In genomic region chr18:39661856-39662366, GRCh38 we compare ENCODE assay signal across 15 cellular contexts.
DNase-seq lines count a peak whose midpoint lies in the region; ATAC-seq and TF ChIP-seq lines count a peak whose summit lies in the region.
"Had no signal": no experiment of that assay in that cellular context is flagged by ENCODE, and none has a peak within 500 bp of the region (broad histone marks: within the 10 kb centered on the region; RNA-seq: fewer than 3 reads in every experiment).

No MANE protein-coding gene starts in this region.

- H3K9me1 ChIP-seq in IMR-90 (ENCODE audit: insufficient read depth, low read length), result no peaks in the 10 kb centered on the region

- TF ChIP-seq CTCF in IMR-90 (conservative IDR thresholded peaks at IDR 0.05; ENCODE audit: low read depth, low read length) (no peak), left lung (IDR thresholded peaks at IDR 0.05) (no peak)

- in situ Hi-C loops in IMR-90 (cut with MboI; ENCODE audit: low sequenced_read_pairs), result no loop called here

- peak overlapping the region; percentile 25 for H2AFZ ChIP-seq in IMR-90 (replicated peaks; ENCODE audit: low read length, poor library complexity)

- no peak overlapping the region for H3K27ac Mint-ChIP-seq in activated naive CD4-positive, alpha-beta T cell treated with anti-CD3 and anti-CD28 coated beads, Interleukin-2, amount 10 ng/mL, durations not matched to agents 7 days and 5 days
- H3K27ac Mint-ChIP-seq: CD4-positive, alpha-beta memory T cell; HFFc6 had no signal

- WGBS in IMR-90 (ENCODE audit: extremely low coverage in 2 of 2, insufficient read length in 1 of 2), 2 experiments, result no CpG with 5 or more reads among the region's 2 CpGs
- no CpG with 5 or more reads among the region's 2 CpGs for WGBS in mesendoderm (ENCODE audit: extremely low coverage, insufficient coverage, low lambda C conversion rate)

- H3K79me2 ChIP-seq in mesendoderm (ENCODE audit: control insufficient read depth, insufficient read depth, low read length), result no peaks in the 10 kb centered on the region

- H3K27me3 ChIP-seq in IMR-90 (ENCODE audit: control insufficient read depth, insufficient read depth, low read length) (no peaks in the 10 kb centered on the region), mesendoderm (ENCODE audit: insufficient read depth, low read length, poor library complexity) (no peaks in the 10 kb centered on the region), left lung (no peaks in the 10 kb centered on the region)
- H3K27me3 ChIP-seq: BE2C had no signal

- no peaks in the 10 kb centered on the region for H3K9me3 ChIP-seq in IMR-90 (ENCODE audit: control insufficient read depth, insufficient read depth, low read length)
- H3K9me3 ChIP-seq in left lung, result no peaks in the 10 kb centered on the region
- H3K9me3 ChIP-seq: A549, BE2C had no signal

- no peak overlapping the region for H3K56ac ChIP-seq in IMR-90 (ENCODE audit: extremely low read depth, insufficient read depth, low read length)
- H3K56ac ChIP-seq in mesendoderm (ENCODE audit: low read length), result no peak overlapping the region

- H3K36me3 ChIP-seq in IMR-90 (ENCODE audit: control insufficient read depth, insufficient read depth, low read length) (no peaks in the 10 kb centered on the region), mesendoderm (ENCODE audit: control insufficient read depth, insufficient read depth, low read length) (no peaks in the 10 kb centered on the region), left lung (no peaks in the 10 kb centered on the region)
- H3K36me3 ChIP-seq: BE2C had no signal

- H2AK9ac ChIP-seq in IMR-90 (replicated peaks; ENCODE audit: low read depth, low read length, poor library complexity), result no peak overlapping the region

- H3K9me3 Mint-ChIP-seq in activated naive CD4-positive, alpha-beta T cell treated with anti-CD3 and anti-CD28 coated beads, Interleukin-2, amount 10 ng/mL, durations not matched to agents 7 days and 5 days, result peaks cover 4% of the 10 kb centered on the region
- H3K9me3 Mint-ChIP-seq: HFFc6 had no signal

- no peaks in the 10 kb centered on the region for H3K36me3 Mint-ChIP-seq in activated naive CD4-positive, alpha-beta T cell treated with anti-CD3 and anti-CD28 coated beads, Interleukin-2, amount 10 ng/mL, durations not matched to agents 7 days and 5 days
- H3K36me3 Mint-ChIP-seq: CD4-positive, alpha-beta memory T cell had no signal

- no peak overlapping the region for H2BK15ac ChIP-seq in IMR-90 (ENCODE audit: low read depth, low read length)
- no peak overlapping the region for H2BK15ac ChIP-seq in mesendoderm (replicated peaks; ENCODE audit: low read depth)

- dilution Hi-C loops in IMR-90 (cut with HindIII; ENCODE audit: low sequenced_read_pairs, unreplicated experiment), result no loop called here

- TF ChIP-seq POLR2A in IMR-90 (IDR thresholded peaks at IDR 0.05; ENCODE audit: low read depth, low read length), result no peak

- H3K18ac ChIP-seq in IMR-90 (ENCODE audit: low read depth, low read length) (no peak overlapping the region), mesendoderm (ENCODE audit: low read length) (no peak overlapping the region)

- no peaks in the 10 kb centered on the region for H3K4me1 Mint-ChIP-seq in activated naive CD4-positive, alpha-beta T cell treated with anti-CD3 and anti-CD28 coated beads, Interleukin-2, amount 10 ng/mL, durations not matched to agents 7 days and 5 days
- H3K4me1 Mint-ChIP-seq: CD4-positive, alpha-beta memory T cell had no signal

- no peak overlapping the region for H2AK5ac ChIP-seq in IMR-90 (ENCODE audit: low read depth, low read length)
- H2AK5ac ChIP-seq in mesendoderm (ENCODE audit: low read length), result peak overlapping the region; percentile 28

- no peaks in the 10 kb centered on the region for H3K27me3 Mint-ChIP-seq in activated naive CD4-positive, alpha-beta T cell treated with anti-CD3 and anti-CD28 coated beads, Interleukin-2, amount 10 ng/mL, durations not matched to agents 7 days and 5 days
- H3K27me3 Mint-ChIP-seq: CD4-positive, alpha-beta memory T cell had no signal

- H3K4me2 ChIP-seq in IMR-90 (ENCODE audit: low read depth, low read length) (no peak overlapping the region), mesendoderm (ENCODE audit: low read length) (no peak overlapping the region)
- H3K4me2 ChIP-seq: A549 had no signal

- intact Hi-C loops in IMR-90 (cut with micrococcal nuclease) (no loop called here), left lung (cut with DNase I) (no loop called here)

- H2BK5ac ChIP-seq in IMR-90 (ENCODE audit: low read depth, low read length, poor library complexity, severe bottlenecking) (no peak overlapping the region), mesendoderm (ENCODE audit: low read length) (no peak overlapping the region)

- H4K20me1 ChIP-seq in IMR-90 (ENCODE audit: insufficient read depth, low read length), result no peaks in the 10 kb centered on the region

- H3K4me3 Mint-ChIP-seq in activated naive CD4-positive, alpha-beta T cell treated with anti-CD3 and anti-CD28 coated beads, Interleukin-2, amount 10 ng/mL, durations not matched to agents 7 days and 5 days, result no peak overlapping the region
- H3K4me3 Mint-ChIP-seq: CD4-positive, alpha-beta memory T cell; HFFc6 had no signal

- ATAC-seq in IMR-90 (ENCODE audit: low read depth) (no peak), left lung (no peak)
- ATAC-seq: A549, HepG2 had no signal

- H3K4me3 ChIP-seq in IMR-90 (ENCODE audit: insufficient read depth, low read depth, low read length), result no peak overlapping the region
- no peak overlapping the region for H3K4me3 ChIP-seq in mesendoderm (ENCODE audit: low read length)
- H3K4me3 ChIP-seq in left lung, result no peak overlapping the region
- H3K4me3 ChIP-seq: A549 had no signal

- H3K27ac ChIP-seq in IMR-90 (ENCODE audit: insufficient read depth, low read length) (no peak overlapping the region), mesendoderm (ENCODE audit: low read depth, low read length) (no peak overlapping the region), left lung (no peak overlapping the region)
- H3K27ac ChIP-seq: A549, C4-2B had no signal

- H3K23ac ChIP-seq in IMR-90 (ENCODE audit: low read depth, low read length) (no peak overlapping the region), mesendoderm (ENCODE audit: low read length) (no peak overlapping the region)

- H4K5ac ChIP-seq in IMR-90 (ENCODE audit: low read depth, low read length) (no peak overlapping the region), mesendoderm (ENCODE audit: low read length) (no peak overlapping the region)

- H3K9ac ChIP-seq in IMR-90 (ENCODE audit: low read depth, low read length) (no peak overlapping the region), mesendoderm (ENCODE audit: low read length) (no peak overlapping the region)

- CTCF ChIA-PET in IMR-90 (lab: Yijun Ruan, JAX), result no interaction called here
- CTCF ChIA-PET in activated naive CD4-positive, alpha-beta T cell treated with anti-CD3 and anti-CD28 coated beads, Interleukin-2, amount 10 ng/mL, durations not matched to agents 7 days and 5 days (lab: Charles Lee), result no interaction called here

- no peak for TF ChIP-seq RAD21 in IMR-90 (IDR thresholded peaks at IDR 0.05; ENCODE audit: low read length)

- POLR2A ChIA-PET in IMR-90 (lab: Charles Lee; ENCODE audit: unreplicated experiment), result no interaction called here

- H2BK20ac ChIP-seq in IMR-90 (ENCODE audit: low read depth, low read length), result no peak overlapping the region

- H2BK120ac ChIP-seq in IMR-90 (ENCODE audit: low read depth, low read length) (no peak overlapping the region), mesendoderm (ENCODE audit: low read depth, low read length) (no peak overlapping the region)

- BruUV-seq in IMR-90 (replicated peaks; lab: Mats Ljungman, UMichigan), result no TSS peak

- H3K4ac ChIP-seq in IMR-90 (ENCODE audit: low read depth, low read length) (no peak overlapping the region), mesendoderm (ENCODE audit: low read depth, low read length) (no peak overlapping the region)

- no peak overlapping the region for H4K91ac ChIP-seq in IMR-90 (ENCODE audit: insufficient read depth, low read depth, low read length)

- H4K8ac ChIP-seq in IMR-90 (ENCODE audit: low read depth in 2 of 2, low read length in 2 of 2) (no peak overlapping the region), mesendoderm (ENCODE audit: low read depth, low read length) (no peak overlapping the region)

- H3K79me1 ChIP-seq in IMR-90 (ENCODE audit: low read depth in 1 of 2, low read length in 2 of 2), result no peaks in the 10 kb centered on the region
- H3K79me1 ChIP-seq in mesendoderm (ENCODE audit: low read length), result no peaks in the 10 kb centered on the region

- DNase-seq in IMR-90 (no peak), NCI-H446 treated with DMSO at 0.1 percent for 48 hours (lab: John Stamatoyannopoulos, UW) (peak; percentile 55), cerebellum (ENCODE audit: low spot score) (peak; percentile 59), mesendoderm (no peak), left lung (no peak), SIG-M5 (lab: John Stamatoyannopoulos, UW) (no peak)
- no peak for DNase-seq in activated naive CD4-positive, alpha-beta T cell treated with anti-CD3 and anti-CD28 coated beads, Interleukin-2, amount 10 ng/mL, durations not matched to agents 7 days and 5 days
- DNase-seq: BE2C, DMS79, HCEC 1CT, HFFc6 had no signal

- H3K14ac ChIP-seq in IMR-90 (replicated peaks; ENCODE audit: low read depth, low read length), result no peak overlapping the region

- H3K4me1 ChIP-seq in IMR-90 (ENCODE audit: control insufficient read depth, insufficient read depth, low read length) (no peaks in the 10 kb centered on the region), mesendoderm (ENCODE audit: control insufficient read depth, low read depth, low read length) (peaks cover 4% of the 10 kb centered on the region), left lung (no peaks in the 10 kb centered on the region)
- H3K4me1 ChIP-seq: A549, BE2C had no signal

TF ChIP-seq in IMR-90, 13 proteins besides CTCF, POLR2A, EP300 and RAD21 (continues in another document):
- no peak for TF ChIP-seq MXI1 (IDR thresholded peaks at IDR 0.05; ENCODE audit: borderline replicate concordance, low read depth, low read length)
- TF ChIP-seq FOS (IDR thresholded peaks at IDR 0.05; ENCODE audit: low read depth, low read length), result no peak
- TF ChIP-seq MAFK (IDR thresholded peaks at IDR 0.05; ENCODE audit: low read depth, low read length), result no peak
- no peak for TF ChIP-seq RCOR1 (IDR thresholded peaks at IDR 0.05; ENCODE audit: insufficient replicate concordance, low read length)
- TF ChIP-seq CHD1 (IDR thresholded peaks at IDR 0.05; ENCODE audit: low read depth, low read length), result no peak
- TF ChIP-seq RFX5 (IDR thresholded peaks at IDR 0.05; ENCODE audit: low read depth, low read length), result no peak
- no peak for TF ChIP-seq SMC3 (IDR thresholded peaks at IDR 0.05; ENCODE audit: low read depth, low read length)
- TF ChIP-seq CEBPB (IDR thresholded peaks at IDR 0.05; ENCODE audit: low read depth, low read length), result no peak

Comparison
In these comparisons a context has a peak if more than half of its experiments do, and no peak if none do; other contexts are left out.
1. DNase-seq: peak in NCI-H446 treated with DMSO at 0.1 percent for 48 hours (single experiment) and cerebellum (single experiment); none in IMR-90 (single experiment), mesendoderm (single experiment), activated naive CD4-positive, alpha-beta T cell treated with anti-CD3 and anti-CD28 coated beads, Interleukin-2, amount 10 ng/mL, durations not matched to agents 7 days and 5 days (single experiment), left lung (0 of 2) and SIG-M5 (single experiment).